ENCODE assay signal across 12 cellular contexts in the genomic region with DNA sequence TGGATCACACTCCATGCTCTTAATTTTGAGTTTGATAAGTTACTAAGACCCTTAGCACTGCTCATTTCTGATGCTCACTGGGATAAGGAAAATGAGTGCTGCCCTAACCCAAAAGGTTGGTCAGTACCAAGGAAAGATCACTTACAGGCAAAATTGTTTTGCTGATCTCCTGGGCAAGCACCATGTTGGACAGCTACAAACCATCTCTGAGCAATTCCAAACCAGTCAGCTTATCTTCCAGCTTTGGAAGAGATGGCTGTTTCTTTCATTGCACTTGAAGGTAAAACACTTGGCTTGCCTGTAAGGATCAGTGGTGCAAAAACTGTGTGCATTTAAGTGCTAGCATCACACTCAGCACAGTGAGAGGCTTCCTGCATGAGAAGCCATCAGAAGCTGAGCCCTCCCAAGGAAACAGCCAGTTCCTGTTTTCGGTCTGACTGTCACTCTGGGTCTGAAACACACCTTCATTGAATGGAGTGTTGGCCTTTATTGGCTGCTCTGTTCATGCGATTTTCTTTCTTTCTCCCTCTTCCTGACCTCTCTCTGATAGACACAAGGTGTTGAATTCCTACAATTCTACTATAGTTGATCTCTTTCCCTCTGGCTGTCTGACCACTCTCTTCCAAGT.
A peak's percentile ranks its signal among the peaks of the same experiment; 100 is the strongest.
DNase-seq lines count a peak whose midpoint lies in the region; ATAC-seq lines count a peak whose summit lies in the region.
"Had no signal": no experiment of that assay in that cellular context is flagged by ENCODE, and none has a peak within 500 bp of the region (broad histone marks: within the 10 kb centered on the region; RNA-seq: fewer than 3 reads in every experiment).

No MANE protein-coding gene starts in this region.

- H4K91ac ChIP-seq in neuronal stem cell (ENCODE audit: low read depth, low read length, poor library complexity), result no peak overlapping the region

- POLR2A ChIA-PET in activated CD4-positive, alpha-beta T cell treated with anti-CD3 and anti-CD28 coated beads, Interleukin-2, amount 10 ng/mL, durations not matched to agents 7 days and 5 days (lab: Charles Lee), result no interaction called here

- no peaks in the 10 kb centered on the region for H3K79me1 ChIP-seq in neuronal stem cell (ENCODE audit: low read depth, low read length)

- no peaks in the 10 kb centered on the region for H3K4me1 ChIP-seq in neuronal stem cell (ENCODE audit: control insufficient read depth in 2 of 2, insufficient read depth in 1 of 2, low read depth in 1 of 2, low read length in 2 of 2)

- peaks cover 9% of the 10 kb centered on the region for H3K4me1 Mint-ChIP-seq in activated CD4-positive, alpha-beta T cell treated with anti-CD3 and anti-CD28 coated beads, Interleukin-2, amount 10 ng/mL, durations not matched to agents 7 days and 5 days

- no peaks in the 10 kb centered on the region for H3K9me3 Mint-ChIP-seq in activated CD4-positive, alpha-beta T cell treated with anti-CD3 and anti-CD28 coated beads, Interleukin-2, amount 10 ng/mL, durations not matched to agents 7 days and 5 days

- H3K36me3 ChIP-seq in neuronal stem cell (replicated peaks in 1 of 2; ENCODE audit: control insufficient read depth in 2 of 2, insufficient read depth in 2 of 2, low read length in 2 of 2), result no peaks in the 10 kb centered on the region

- DNase-seq in activated CD4-positive, alpha-beta T cell treated with anti-CD3 and anti-CD28 coated beads, Interleukin-2, amount 10 ng/mL, durations not matched to agents 7 days and 5 days, result peak; percentile 12
- DNase-seq in activated CD4-positive, alpha-beta T cell treated with anti-CD3 and anti-CD28 coated beads, Interleukin-2, amount 50 U/mL, for 48 hours, result no peak
- DNase-seq in neuronal stem cell (ENCODE audit: low spot score) (no peak), NCI-H510A (lab: John Stamatoyannopoulos, UW) (no peak), dermis blood vessel endothelial cell (no peak), NCI-H345 (lab: John Stamatoyannopoulos, UW) (no peak)
- DNase-seq: DND-41, kidney glomerular epithelial cell, SK-N-SH had no signal

- no peak overlapping the region for H3K27ac ChIP-seq in neuronal stem cell (replicated peaks; ENCODE audit: low read length)
- H3K27ac ChIP-seq: HL-60 had no signal

- no peak overlapping the region for H2AK5ac ChIP-seq in neuronal stem cell (ENCODE audit: low read depth, low read length)

- no peaks in the 10 kb centered on the region for H3K9me3 ChIP-seq in neuronal stem cell (replicated peaks in 1 of 2; ENCODE audit: control insufficient read depth in 2 of 2, insufficient read depth in 1 of 2, low read depth in 1 of 2, low read length in 2 of 2)
- H3K9me3 ChIP-seq: SK-N-SH had no signal

- no peak overlapping the region for H3K4me3 ChIP-seq in neuronal stem cell (ENCODE audit: low read length in 2 of 2)

- no peak overlapping the region for H3K14ac ChIP-seq in neuronal stem cell (ENCODE audit: low read length)

- H3K4ac ChIP-seq in neuronal stem cell (ENCODE audit: low read length), result no peak overlapping the region

- H2BK5ac ChIP-seq in neuronal stem cell (ENCODE audit: low read length), result no peak overlapping the region

- H3K4me3 Mint-ChIP-seq in activated CD4-positive, alpha-beta T cell treated with anti-CD3 and anti-CD28 coated beads, Interleukin-2, amount 10 ng/mL, durations not matched to agents 7 days and 5 days, result no peak overlapping the region

- no peaks in the 10 kb centered on the region for H3K27me3 ChIP-seq in neuronal stem cell (ENCODE audit: control insufficient read depth in 3 of 3, insufficient read depth in 3 of 3, low read depth in 1 of 3, low read length in 3 of 3)

- peak overlapping the region; percentile 0 for H3K9ac ChIP-seq in neuronal stem cell (ENCODE audit: low read depth, low read length, poor library complexity)
- H3K9ac ChIP-seq: SK-N-SH had no signal

- no peak overlapping the region for H2BK120ac ChIP-seq in neuronal stem cell (ENCODE audit: low read depth, low read length)

- H3K4me2 ChIP-seq in neuronal stem cell (ENCODE audit: insufficient read depth, low read length, poor library complexity, severe bottlenecking), result no peak overlapping the region
- H3K4me2 ChIP-seq: SK-N-SH had no signal

- no peak overlapping the region for H4K8ac ChIP-seq in neuronal stem cell (ENCODE audit: low read depth, low read length)

- peak overlapping the region; percentile 65 for H3K27ac Mint-ChIP-seq in activated CD4-positive, alpha-beta T cell treated with anti-CD3 and anti-CD28 coated beads, Interleukin-2, amount 10 ng/mL, durations not matched to agents 7 days and 5 days

- no peak overlapping the region for H2BK12ac ChIP-seq in neuronal stem cell (ENCODE audit: low read length)

- no peak overlapping the region for H2AFZ ChIP-seq in neuronal stem cell (ENCODE audit: low read length)

- H3K36me3 Mint-ChIP-seq in activated CD4-positive, alpha-beta T cell treated with anti-CD3 and anti-CD28 coated beads, Interleukin-2, amount 10 ng/mL, durations not matched to agents 7 days and 5 days (ENCODE audit: low read depth), result no peaks in the 10 kb centered on the region

- H3K23ac ChIP-seq in neuronal stem cell (ENCODE audit: low read depth, low read length, poor library complexity), result no peak overlapping the region

- no CpG with 5 or more reads among the region's 2 CpGs for WGBS in neuronal stem cell (ENCODE audit: extremely low coverage in 2 of 2, insufficient read length in 2 of 2, insufficient replicate concordance in 1 of 2), 2 donors

- ATAC-seq in GM21825 (IDR thresholded peaks at IDR 0.05; ENCODE audit: unreplicated experiment) (peak; percentile 98), HG03280 (IDR thresholded peaks at IDR 0.05; ENCODE audit: unreplicated experiment) (peak; percentile 75)

- H2BK15ac ChIP-seq in neuronal stem cell (ENCODE audit: low read length), result no peak overlapping the region

- CTCF ChIA-PET in activated CD4-positive, alpha-beta T cell treated with anti-CD3 and anti-CD28 coated beads, Interleukin-2, amount 10 ng/mL, durations not matched to agents 7 days and 5 days (lab: Charles Lee), result no interaction called here

- peaks cover 8% of the 10 kb centered on the region for H3K27me3 Mint-ChIP-seq in activated CD4-positive, alpha-beta T cell treated with anti-CD3 and anti-CD28 coated beads, Interleukin-2, amount 10 ng/mL, durations not matched to agents 7 days and 5 days

- H3K18ac ChIP-seq in neuronal stem cell (ENCODE audit: low read length), result no peak overlapping the region
